ENCODE assay signal across 6 cellular contexts in the genomic region with DNA sequence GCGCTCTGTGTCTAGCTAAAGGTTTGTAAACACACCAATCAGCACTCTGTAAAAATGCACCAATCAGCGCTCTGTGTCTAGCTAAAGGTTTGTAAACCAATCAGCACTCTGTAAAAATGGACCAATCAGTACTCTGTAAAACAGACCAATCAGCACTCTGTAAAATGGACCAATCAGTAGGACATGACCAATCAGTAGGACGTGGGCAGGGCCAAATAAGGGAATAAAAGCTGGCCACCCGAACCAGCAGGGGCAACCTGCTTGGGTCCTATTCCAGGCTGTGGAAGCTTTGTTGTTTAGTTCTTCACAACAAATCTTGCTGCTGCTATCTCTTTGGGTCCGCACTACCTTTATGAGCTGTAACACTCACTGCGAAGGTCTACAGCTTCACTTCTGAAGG.
A peak's percentile ranks its signal among the peaks of the same experiment; 100 is the strongest.
DNase-seq lines count a peak whose midpoint lies in the region; ATAC-seq, FAIRE-seq and TF ChIP-seq lines count a peak whose summit lies in the region.
"Not testable (repeated sequence)": the region's sequence is repeated elsewhere in the genome, so short reads cannot be mapped to it uniquely, and the experiment has no call there.

No MANE protein-coding gene starts in this region.

- not testable (repeated sequence) for H3K79me1 ChIP-seq in H9 (ENCODE audit: insufficient read depth, low read depth, low read length, poor library complexity, severe bottlenecking)

- peak in 1 of 2 experiments; percentile 38 for DNase-seq in A549 (ENCODE audit: low read depth in 1 of 2, low spot score in 1 of 2)
- DNase-seq in H9 = peak; percentile 13
- DNase-seq in LHCN-M2 (ENCODE audit: low read depth) = peak; percentile 8
- peak; percentile 21 for DNase-seq in SK-MEL-5 (ENCODE audit: low read depth, low spot score)
- DNase-seq in erythroblast (lab: John Stamatoyannopoulos, UW) = peak; percentile 4 to 10
- DNase-seq in osteocyte (ENCODE audit: extremely low spot score, unreplicated experiment) = peak; percentile 42

- not testable (repeated sequence) for H3K4me1 ChIP-seq in A549; H9 (ENCODE audit: insufficient read depth, low read length)

- POLR2A ChIA-PET in A549 (lab: Yijun Ruan, JAX) = not testable (repeated sequence)

- TF ChIP-seq POLR2A in A549 (IDR thresholded peaks at IDR 0.05; ENCODE audit: low read length); erythroblast (IDR thresholded peaks at IDR 0.05; ENCODE audit: low read length): not testable (repeated sequence)

- not testable (repeated sequence) for TF ChIP-seq EP300 in A549 (IDR thresholded peaks at IDR 0.05)

- H4K8ac ChIP-seq in H9 (replicated peaks; ENCODE audit: insufficient read length, low read depth, low read length) = not testable (repeated sequence)

- H3K9me3 ChIP-seq in A549; H9 (ENCODE audit: control insufficient read depth, low read depth, low read length): not testable (repeated sequence)

- not testable (repeated sequence) for H4K5ac ChIP-seq in H9 (ENCODE audit: insufficient read length, low read depth, low read length)

- not testable (repeated sequence) for H3K4me3 Mint-ChIP-seq in H9; osteocyte (ENCODE audit: unreplicated experiment)

- not testable (repeated sequence) for H3K23ac ChIP-seq in H9 (ENCODE audit: insufficient read length, low read depth, low read length)

- H2AFZ ChIP-seq in H9 (ENCODE audit: low read length) = not testable (repeated sequence)

- not testable (repeated sequence) for H2BK120ac ChIP-seq in H9 (ENCODE audit: low read depth, low read length, poor library complexity, severe bottlenecking)

- H3K36me3 Mint-ChIP-seq in H9 (ENCODE audit: insufficient read depth in 1 of 3, low read depth in 3 of 3); osteocyte (ENCODE audit: unreplicated experiment): not testable (repeated sequence)

- TF ChIP-seq CTCF in A549 (IDR thresholded peaks at IDR 0.05); H9 (conservative IDR thresholded peaks at IDR 0.05); osteocyte (IDR thresholded peaks at IDR 0.05): not testable (repeated sequence)

- CTCF ChIA-PET in A549 (lab: Yijun Ruan, JAX) = interaction anchor here (0.7 to 2.1 kb wide), 4 partner anchors 11 to 168 kb away, joined by 3 to 9 read pairs (median 4); a partner anchor contains a TSS

- H3K4me1 Mint-ChIP-seq in H9; osteocyte (ENCODE audit: unreplicated experiment): not testable (repeated sequence)

- not testable (repeated sequence) for H3K9me3 Mint-ChIP-seq in H9; osteocyte (ENCODE audit: unreplicated experiment)

- H3K27ac ChIP-seq in A549; H9 (ENCODE audit: insufficient read length, low read depth, low read length): not testable (repeated sequence)

- not testable (repeated sequence) for H2BK15ac ChIP-seq in H9 (ENCODE audit: low read depth, low read length)

- H3K79me2 ChIP-seq in H9 (ENCODE audit: insufficient read depth, low read length) = not testable (repeated sequence)

- not testable (repeated sequence) for H3K27me3 Mint-ChIP-seq in H9 (ENCODE audit: low read depth)
- peaks cover 19% of the 10 kb centered on the region for H3K27me3 Mint-ChIP-seq in osteocyte (ENCODE audit: unreplicated experiment)

- H4K20me1 ChIP-seq in H9 (ENCODE audit: control insufficient read depth, insufficient read depth, insufficient read length) = not testable (repeated sequence)

- not testable (repeated sequence) for H4K91ac ChIP-seq in H9 (ENCODE audit: insufficient read length, low read depth, low read length)

- not testable (repeated sequence) for H3K14ac ChIP-seq in H9 (ENCODE audit: insufficient read depth, low read length)

- not testable (repeated sequence) for H3K18ac ChIP-seq in H9 (ENCODE audit: insufficient read length, low read depth, low read length)

- H3K4me3 ChIP-seq in A549 = not testable (repeated sequence)

- not testable (repeated sequence) for H3K23me2 ChIP-seq in H9 (ENCODE audit: insufficient read length, low read depth, low read length, poor library complexity, severe bottlenecking)

- peak in 1 of 2 experiments; percentile 26; a peak in 1 of 6 replicates for ATAC-seq in A549

- WGBS in A549 (ENCODE audit: missing lambda C conversion rate) = 65% methylated on average over 6 of the region's 6 CpGs
- WGBS in H9 (ENCODE audit: extremely low coverage, insufficient read length, low lambda C conversion rate) = no CpG with 5 or more reads among the region's 6 CpGs

- not testable (repeated sequence) for H2BK5ac ChIP-seq in H9 (ENCODE audit: insufficient read length, low read length)

- H2AK5ac ChIP-seq in H9 (ENCODE audit: insufficient read length, low read length) = not testable (repeated sequence)

- not testable (repeated sequence) for FAIRE-seq in A549 (lab: Jason Lieb, UNC)

- in situ Hi-C loops in SK-MEL-5 (cut with HindIII; ENCODE audit: low pct_unique_long_range_greater_than_20kb, low sequenced_read_pairs) = not testable (repeated sequence)

- H3K27me3 ChIP-seq in H9 (ENCODE audit: insufficient read depth, low read length) = not testable (repeated sequence)

- not testable (repeated sequence) for H3K27ac Mint-ChIP-seq in H9; osteocyte (ENCODE audit: unreplicated experiment)

- TF ChIP-seq RAD21 in A549 (conservative IDR thresholded peaks at IDR 0.05 in 1 of 2, IDR thresholded peaks at IDR 0.05 in 1 of 2) = not testable (repeated sequence)

- H3K56ac ChIP-seq in H9 (ENCODE audit: insufficient read length, low read depth, low read length) = not testable (repeated sequence)

- H2BK20ac ChIP-seq in H9 (ENCODE audit: low read depth, low read length, poor library complexity, severe bottlenecking) = not testable (repeated sequence)

- H3K4me2 ChIP-seq in A549; H9 (ENCODE audit: insufficient read depth, insufficient read length, low read length): not testable (repeated sequence)

- not testable (repeated sequence) for H3K4ac ChIP-seq in H9 (ENCODE audit: low read depth, low read length)

- H3K9ac ChIP-seq in H9 (ENCODE audit: extremely low read depth, insufficient read length, low read length) = not testable (repeated sequence)

- H3T11ph ChIP-seq in H9 (ENCODE audit: low read length) = not testable (repeated sequence)

- H2BK12ac ChIP-seq in H9 (ENCODE audit: insufficient read length, low read depth, low read length) = not testable (repeated sequence)

TF ChIP-seq in A549, 52 proteins besides CTCF, POLR2A, EP300 and RAD21:
- TF ChIP-seq MAFK (IDR thresholded peaks at IDR 0.05; ENCODE audit: partially characterized antibody) = peak; percentile 44
